7 cellular contexts compared by ENCODE assay signal in genomic region chr20:53706511-53707031, GRCh38.
A peak's percentile ranks its signal among the peaks of the same experiment; 100 is the strongest.
DNase-seq lines count a peak whose midpoint lies in the region; ATAC-seq and TF ChIP-seq lines count a peak whose summit lies in the region.

No MANE protein-coding gene starts in this region.

- DNase-seq in HL-60 (ENCODE audit: low read depth in 1 of 2, low spot score in 1 of 2) (peak in 1 of 2 experiments; percentile 30), amniotic epithelial cell (ENCODE audit: low read depth) (peak; percentile 91), osteoblast (ENCODE audit: insufficient read length, low spot score, missing footprints) (peak; percentile 59), NCI-H2227 (lab: John Stamatoyannopoulos, UW; ENCODE audit: unreplicated experiment) (no peak)

- no peak for TF ChIP-seq CTCF in HL-60 (IDR thresholded peaks at IDR 0.05; ENCODE audit: insufficient read depth, low read length)
- no peak for TF ChIP-seq CTCF in osteoblast (IDR thresholded peaks at IDR 0.05; ENCODE audit: extremely low read depth, low read depth, low read length)

- ATAC-seq in GM18858 (IDR thresholded peaks at IDR 0.05; ENCODE audit: unreplicated experiment) = peak; percentile 33
- ATAC-seq in HG03095 (IDR thresholded peaks at IDR 0.05; ENCODE audit: unreplicated experiment) = no peak
- ATAC-seq in HG02973 (IDR thresholded peaks at IDR 0.05; ENCODE audit: unreplicated experiment) = no peak

- no peak overlapping the region for H3K4me3 ChIP-seq in HL-60 (replicated peaks; ENCODE audit: insufficient read depth, low read length)
- H3K4me3 ChIP-seq in osteoblast (ENCODE audit: insufficient read depth, low read length) = no peak overlapping the region

- peak overlapping the region; percentile 7 for H3K27ac ChIP-seq in HL-60 (replicated peaks)
- H3K27ac ChIP-seq in osteoblast (ENCODE audit: low read depth, low read length) = peak overlapping the region; percentile 90

- H3K36me3 ChIP-seq in osteoblast (ENCODE audit: insufficient read depth, low read length) = no peaks in the 10 kb centered on the region

- peaks cover 30% of the 10 kb centered on the region for H3K4me1 ChIP-seq in osteoblast (ENCODE audit: insufficient read depth, low read length)

- H3K27me3 ChIP-seq in HL-60 (ENCODE audit: insufficient read depth, poor library complexity, severe bottlenecking) = no peaks in the 10 kb centered on the region
- no peaks in the 10 kb centered on the region for H3K27me3 ChIP-seq in osteoblast (ENCODE audit: insufficient read depth, low read length)

- H3K4me2 ChIP-seq in osteoblast (ENCODE audit: insufficient read depth, low read length) = peak overlapping the region; percentile 54

- H3K79me2 ChIP-seq in osteoblast (ENCODE audit: insufficient read depth, low read length) = no peaks in the 10 kb centered on the region

- H2AFZ ChIP-seq in osteoblast (ENCODE audit: low read length) = peak overlapping the region; percentile 38

- H4K20me1 ChIP-seq in osteoblast (ENCODE audit: insufficient read depth, low read length) = no peaks in the 10 kb centered on the region

- H3K9me3 ChIP-seq in osteoblast (ENCODE audit: low read depth, low read length) = no peaks in the 10 kb centered on the region
